ENCODE assay signal across 27 cellular contexts in the genomic region with DNA sequence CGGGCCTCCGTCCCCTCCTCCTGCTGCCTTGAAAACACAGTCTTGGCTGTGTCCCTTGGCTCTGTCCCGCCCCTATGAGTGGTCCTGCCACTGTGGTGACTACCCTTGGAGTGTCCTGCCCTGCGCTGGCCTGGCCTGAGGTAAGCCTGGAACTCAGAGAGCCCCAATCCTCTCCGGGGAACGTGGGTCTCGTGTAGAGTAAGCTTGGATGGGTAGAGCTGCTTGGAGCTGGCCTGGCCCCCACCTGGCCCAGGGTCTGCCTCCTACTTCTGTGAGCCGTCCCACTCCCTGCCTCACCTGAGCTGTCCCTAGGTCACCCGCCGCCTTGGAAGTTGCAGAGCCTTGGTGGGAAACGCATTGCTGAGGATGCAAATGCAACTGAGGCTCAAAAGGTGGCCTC.
"Had no signal": no experiment of that assay in that cellular context is flagged by ENCODE, and none has a peak within 500 bp of the region (broad histone marks: within the 10 kb centered on the region; RNA-seq: fewer than 3 reads in every experiment).

No MANE protein-coding gene starts in this region.

- H3K36me3 Mint-ChIP-seq: stimulated activated effector memory CD8-positive, alpha-beta T cell treated with anti-CD3 and anti-CD28 coated beads, Interleukin-12 subunit alpha, Interleukin-12 subunit beta, amount 100 ng/mL, for 72 hours; type B pancreatic cell had no signal

- ATAC-seq: left cardiac atrium; left lobe of liver; natural killer cell treated with Interleukin-12 subunit alpha and Interleukin-12 subunit beta and Interleukin-15 and Interleukin-18, amount 100 ng/mL, for 72 hours; pancreas; right cardiac atrium; sciatic nerve; stimulated activated effector memory CD8-positive, alpha-beta T cell treated with anti-CD3 and anti-CD28 coated beads, Interleukin-12 subunit alpha, Interleukin-12 subunit beta, amount 100 ng/mL, for 72 hours had no signal

- H3K27me3 Mint-ChIP-seq: stimulated activated naive CD8-positive, alpha-beta T cell treated with anti-CD3 and anti-CD28 coated beads, Interleukin-15, Interleukin-2, amounts not matched to agents 100 ng/mL and 50 ng/mL, for 24 hours; type B pancreatic cell had no signal

- H3K36me3 ChIP-seq: neutrophil, pancreas, prostate gland, suprapubic skin, thoracic aorta, tibial nerve, vagina had no signal

- FAIRE-seq: keratinocyte, pancreas had no signal

- H3K4me1 Mint-ChIP-seq: naive B cell; stimulated activated effector memory CD8-positive, alpha-beta T cell treated with anti-CD3 and anti-CD28 coated beads, Interleukin-12 subunit alpha, Interleukin-12 subunit beta, amount 100 ng/mL, for 72 hours had no signal

- H3K9me3 Mint-ChIP-seq: natural killer cell treated with Interleukin-12 subunit alpha and Interleukin-12 subunit beta and Interleukin-15 and Interleukin-18, amount 100 ng/mL, for 72 hours; type B pancreatic cell had no signal

- DNase-seq: hippocampal formation; kidney glomerular epithelial cell; left cardiac atrium; mesendoderm; naive B cell; occipital lobe; pancreas; retina; stimulated activated CD4-positive, alpha-beta T cell treated with anti-CD3 and anti-CD28 coated beads, Interleukin-4, amount 100 ng/mL, for 24 hours; stimulated activated naive CD4-positive, alpha-beta T cell had no signal

- H3K4me3 ChIP-seq: lung, pancreas, prostate gland, skin epidermis, suprapubic skin, thoracic aorta, tibial nerve, vagina had no signal

- H3K4me3 Mint-ChIP-seq: mesothelial cell of epicardium; natural killer cell treated with Interleukin-12 subunit alpha and Interleukin-12 subunit beta and Interleukin-15 and Interleukin-18, amount 100 ng/mL, for 72 hours; stimulated activated effector memory CD8-positive, alpha-beta T cell treated with anti-CD3 and anti-CD28 coated beads, Interleukin-12 subunit alpha, Interleukin-12 subunit beta, amount 100 ng/mL, for 72 hours; stimulated activated naive CD8-positive, alpha-beta T cell treated with anti-CD3 and anti-CD28 coated beads, Interleukin-15, Interleukin-2, amounts not matched to agents 100 ng/mL and 50 ng/mL, for 24 hours; type B pancreatic cell had no signal

- H3K27ac ChIP-seq: neutrophil, pancreas, prostate gland, skin epidermis, suprapubic skin, thoracic aorta, tibial nerve, vagina had no signal

- H3K4me1 ChIP-seq: pancreas, prostate gland, suprapubic skin, tibial nerve, vagina had no signal

- H3K27ac Mint-ChIP-seq: mesothelial cell of epicardium; natural killer cell treated with Interleukin-12 subunit alpha and Interleukin-12 subunit beta and Interleukin-15 and Interleukin-18, amount 100 ng/mL, for 72 hours; stimulated activated effector memory CD8-positive, alpha-beta T cell treated with anti-CD3 and anti-CD28 coated beads, Interleukin-12 subunit alpha, Interleukin-12 subunit beta, amount 100 ng/mL, for 72 hours; stimulated activated naive CD8-positive, alpha-beta T cell treated with anti-CD3 and anti-CD28 coated beads, Interleukin-15, Interleukin-2, amounts not matched to agents 100 ng/mL and 50 ng/mL, for 24 hours; type B pancreatic cell had no signal

- H3K9me3 ChIP-seq: neutrophil, pancreas, prostate gland, thoracic aorta, vagina had no signal

- H3K27me3 ChIP-seq: pancreas, tibial nerve, vagina had no signal
